ENCODE assay signal across 30 cellular contexts in genomic region chr2:191581003-191581402, GRCh38.
"Had no signal": no experiment of that assay in that cellular context is flagged by ENCODE, and none has a peak within 500 bp of the region (broad histone marks: within the 10 kb centered on the region; RNA-seq: fewer than 3 reads in every experiment).

No MANE protein-coding gene starts in this region.

- H3K9me3 Mint-ChIP-seq: activated CD4-positive, alpha-beta memory T cell treated with anti-CD3 and anti-CD28 coated beads for 36 hours; activated CD4-positive, alpha-beta T cell treated with anti-CD3 and anti-CD28 coated beads, Interleukin-2, amount 10 ng/mL, durations not matched to agents 7 days and 5 days; activated naive CD4-positive, alpha-beta T cell treated with anti-CD3 and anti-CD28 coated beads for 36 hours; activated naive CD4-positive, alpha-beta T cell treated with anti-CD3 and anti-CD28 coated beads, Interleukin-2, amount 50 U/mL, for 72 hours; activated T-cell treated with anti-CD3 and anti-CD28 coated beads, Interleukin-2, amount 50 U/mL, for 4 hours; activated T-helper 1 cell treated with anti-CD3 and anti-CD28 coated beads, Interleukin-12 subunit alpha, Interleukin-12 subunit beta, Interleukin-2, Interleukin-4 antibody, amounts not matched to agents 30 ng/mL and 10 ng/mL and 1 ng/mL, durations not matched to agents 14 hours and 24 hours and 36 hours; T-helper 1 cell treated with Interleukin-12 subunit alpha and Interleukin-12 subunit beta and Interleukin-4 antibody, amounts not matched to agents 30 μg/mL and 1 μg/mL, for 36 hours; T-helper 2 cell treated with Interferon-gamma antibody and Interleukin-4, amounts not matched to agents 5 μg/mL and 100 μg/mL, for 36 hours had no signal

- H3K27ac Mint-ChIP-seq: activated CD4-positive, alpha-beta memory T cell treated with anti-CD3 and anti-CD28 coated beads for 36 hours; activated CD4-positive, alpha-beta T cell treated with anti-CD3 and anti-CD28 coated beads, Interleukin-2, amount 10 ng/mL, durations not matched to agents 7 days and 5 days; activated naive CD4-positive, alpha-beta T cell treated with anti-CD3 and anti-CD28 coated beads for 36 hours; activated naive CD4-positive, alpha-beta T cell treated with anti-CD3 and anti-CD28 coated beads, Interleukin-2, amount 50 U/mL, for 72 hours; activated T-helper 1 cell treated with anti-CD3 and anti-CD28 coated beads, Interleukin-12 subunit alpha, Interleukin-12 subunit beta, Interleukin-2, Interleukin-4 antibody, amounts not matched to agents 30 ng/mL and 10 ng/mL and 1 ng/mL, durations not matched to agents 14 hours and 24 hours and 36 hours; brain; T-helper 1 cell treated with Interleukin-12 subunit alpha and Interleukin-12 subunit beta and Interleukin-4 antibody, amounts not matched to agents 30 μg/mL and 1 μg/mL, for 36 hours; T-helper 2 cell treated with Interferon-gamma antibody and Interleukin-4, amounts not matched to agents 5 μg/mL and 100 μg/mL, for 36 hours had no signal

- ATAC-seq: activated naive CD4-positive, alpha-beta T cell treated with anti-CD3 and anti-CD28 coated beads, Interleukin-2, amount 50 U/mL, for 72 hours; activated T-cell treated with anti-CD3 and anti-CD28 coated beads, Interleukin-2, amount 50 U/mL, for 4 hours; PC-3 had no signal

- H3K4me1 Mint-ChIP-seq: activated CD4-positive, alpha-beta T cell treated with anti-CD3 and anti-CD28 coated beads, Interleukin-2, amount 10 ng/mL, durations not matched to agents 7 days and 5 days; brain had no signal

- H3K36me3 Mint-ChIP-seq: activated CD4-positive, alpha-beta memory T cell treated with anti-CD3 and anti-CD28 coated beads for 36 hours; activated naive CD4-positive, alpha-beta T cell treated with anti-CD3 and anti-CD28 coated beads, Interleukin-2, amount 50 U/mL, for 72 hours; brain had no signal

- H3K4me3 ChIP-seq: adrenal gland had no signal

- H3K9me3 ChIP-seq: adrenal gland had no signal

- H3K27me3 Mint-ChIP-seq: brain had no signal

- H3K4me3 Mint-ChIP-seq: activated CD4-positive, alpha-beta memory T cell treated with anti-CD3 and anti-CD28 coated beads for 36 hours; activated CD4-positive, alpha-beta T cell treated with anti-CD3 and anti-CD28 coated beads, Interleukin-2, amount 10 ng/mL, durations not matched to agents 7 days and 5 days; activated naive CD4-positive, alpha-beta T cell treated with anti-CD3 and anti-CD28 coated beads for 36 hours; activated T-cell treated with anti-CD3 and anti-CD28 coated beads, Interleukin-2, amount 50 U/mL, for 4 hours; activated T-helper 1 cell treated with anti-CD3 and anti-CD28 coated beads, Interleukin-12 subunit alpha, Interleukin-12 subunit beta, Interleukin-2, Interleukin-4 antibody, amounts not matched to agents 30 ng/mL and 10 ng/mL and 1 ng/mL, durations not matched to agents 14 hours and 24 hours and 36 hours; brain; T-helper 1 cell treated with Interleukin-12 subunit alpha and Interleukin-12 subunit beta and Interleukin-4 antibody, amounts not matched to agents 30 μg/mL and 1 μg/mL, for 36 hours; T-helper 2 cell treated with Interferon-gamma antibody and Interleukin-4, amounts not matched to agents 5 μg/mL and 100 μg/mL, for 36 hours had no signal

- H3K4me1 ChIP-seq: adrenal gland had no signal

- FAIRE-seq: bronchial epithelial cell, TTC549 had no signal

- H3K27ac ChIP-seq: adrenal gland had no signal

- DNase-seq: activated CD4-positive, alpha-beta memory T cell treated with anti-CD3 and anti-CD28 coated beads for 36 hours; activated CD4-positive, alpha-beta T cell treated with anti-CD3 and anti-CD28 coated beads, Interleukin-2, amount 10 ng/mL, durations not matched to agents 7 days and 5 days; activated CD8-positive, alpha-beta memory T cell treated with anti-CD3 and anti-CD28 coated beads, Interleukin-2, amount 50 U/mL, for 4 hours; activated gamma-delta T cell treated with Interleukin-2 at 50 U/mL for 16 hours; activated naive CD4-positive, alpha-beta T cell treated with anti-CD3 and anti-CD28 coated beads for 36 hours; activated T-cell treated with anti-CD3 and anti-CD28 coated beads for 4 hours; activated T-cell treated with anti-CD3 and anti-CD28 coated beads, Interleukin-2, amount 50 U/mL, for 4 hours; adrenal gland; caudate nucleus; cerebellar nuclear complex; MM.1S; MV-4-11; NCI-H1092; NCI-H1436 treated with DMSO at 0.1 percent for 48 hours; NCI-H1694 treated with DMSO at 0.1 percent for 48 hours; NCI-H2029; NCI-H2107; NCI-H2171; NCI-H510A; NCI-H748 treated with DMSO at 0.1 percent for 48 hours; NK-92 treated with Interleukin-12 subunit alpha and Interleukin-12 subunit beta, amount 100 ng/mL, for 24 hours; Right ventricle myocardium superior had no signal

- H3K27me3 ChIP-seq: adrenal gland had no signal

- H3K36me3 ChIP-seq: adrenal gland had no signal
